ENCODE assay signal across 2 cellular contexts in the genomic region with DNA sequence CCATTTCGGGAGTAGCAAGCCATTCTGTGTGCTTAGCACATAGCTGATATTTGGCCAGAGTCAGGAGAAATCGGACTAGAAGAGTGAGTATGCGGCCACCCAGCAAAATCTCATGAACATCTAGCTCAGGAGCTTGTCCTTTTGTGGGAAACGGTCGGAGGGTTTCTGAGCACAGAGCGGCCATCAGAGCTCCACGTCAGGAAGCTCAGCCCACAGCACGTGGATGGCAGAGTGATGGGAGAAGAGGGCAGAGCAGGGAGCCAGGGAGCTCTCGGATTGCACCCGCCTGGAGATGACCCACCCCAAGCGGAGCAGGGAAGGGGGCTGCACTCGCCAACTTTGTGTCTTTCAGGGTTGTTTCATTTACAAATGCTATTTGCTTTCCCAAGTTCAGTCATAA.
TF ChIP-seq lines count a peak whose summit lies in the region.

No MANE protein-coding gene starts in this region.

TF ChIP-seq in A549, 52 proteins besides CTCF, POLR2A, EP300 and RAD21:
- TF ChIP-seq HOXB5 (CRISPR knock-in tag; IDR thresholded peaks at IDR 0.05) (no peak), RCOR1 (IDR thresholded peaks at IDR 0.05; ENCODE audit: low read depth, low read length) (no peak), ZNF302 (CRISPR knock-in tag; IDR thresholded peaks at IDR 0.05) (no peak), FOSB (CRISPR knock-in tag; IDR thresholded peaks at IDR 0.05) (no peak), RARB (CRISPR knock-in tag; IDR thresholded peaks at IDR 0.05) (no peak), ESRRA (IDR thresholded peaks at IDR 0.05; ENCODE audit: borderline replicate concordance, low read length) (no peak)
- TF ChIP-seq, protein P1, sequence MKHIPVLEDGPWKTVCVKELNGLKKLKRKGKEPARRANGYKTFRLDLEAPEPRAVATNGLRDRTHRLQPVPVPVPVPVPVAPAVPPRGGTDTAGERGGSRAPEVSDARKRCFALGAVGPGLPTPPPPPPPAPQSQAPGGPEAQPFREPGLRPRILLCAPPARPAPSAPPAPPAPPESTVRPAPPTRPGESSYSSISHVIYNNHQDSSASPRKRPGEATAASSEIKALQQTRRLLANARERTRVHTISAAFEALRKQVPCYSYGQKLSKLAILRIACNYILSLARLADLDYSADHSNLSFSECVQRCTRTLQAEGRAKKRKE (CRISPR knock-in tag; IDR thresholded peaks at IDR 0.05; ENCODE audit: low read depth): no peak
- TF ChIP-seq, protein P2, sequence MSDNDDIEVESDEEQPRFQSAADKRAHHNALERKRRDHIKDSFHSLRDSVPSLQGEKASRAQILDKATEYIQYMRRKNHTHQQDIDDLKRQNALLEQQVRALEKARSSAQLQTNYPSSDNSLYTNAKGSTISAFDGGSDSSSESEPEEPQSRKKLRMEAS (IDR thresholded peaks at IDR 0.05): no peak
- TF ChIP-seq, protein P3, sequence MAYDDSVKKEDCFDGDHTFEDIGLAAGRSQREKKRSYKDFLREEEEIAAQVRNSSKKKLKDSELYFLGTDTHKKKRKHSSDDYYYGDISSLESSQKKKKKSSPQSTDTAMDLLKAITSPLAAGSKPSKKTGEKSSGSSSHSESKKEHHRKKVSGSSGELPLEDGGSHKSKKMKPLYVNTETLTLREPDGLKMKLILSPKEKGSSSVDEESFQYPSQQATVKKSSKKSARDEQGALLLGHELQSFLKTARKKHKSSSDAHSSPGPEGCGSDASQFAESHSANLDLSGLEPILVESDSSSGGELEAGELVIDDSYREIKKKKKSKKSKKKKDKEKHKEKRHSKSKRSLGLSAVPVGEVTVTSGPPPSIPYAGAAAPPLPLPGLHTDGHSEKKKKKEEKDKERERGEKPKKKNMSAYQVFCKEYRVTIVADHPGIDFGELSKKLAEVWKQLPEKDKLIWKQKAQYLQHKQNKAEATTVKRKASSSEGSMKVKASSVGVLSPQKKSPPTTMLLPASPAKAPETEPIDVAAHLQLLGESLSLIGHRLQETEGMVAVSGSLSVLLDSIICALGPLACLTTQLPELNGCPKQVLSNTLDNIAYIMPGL (CRISPR knock-in tag; IDR thresholded peaks at IDR 0.05; ENCODE audit: borderline replicate concordance): no peak

TF ChIP-seq in WTC11, 78 proteins besides CTCF, POLR2A, EP300 and RAD21:
- TF ChIP-seq, protein P4, sequence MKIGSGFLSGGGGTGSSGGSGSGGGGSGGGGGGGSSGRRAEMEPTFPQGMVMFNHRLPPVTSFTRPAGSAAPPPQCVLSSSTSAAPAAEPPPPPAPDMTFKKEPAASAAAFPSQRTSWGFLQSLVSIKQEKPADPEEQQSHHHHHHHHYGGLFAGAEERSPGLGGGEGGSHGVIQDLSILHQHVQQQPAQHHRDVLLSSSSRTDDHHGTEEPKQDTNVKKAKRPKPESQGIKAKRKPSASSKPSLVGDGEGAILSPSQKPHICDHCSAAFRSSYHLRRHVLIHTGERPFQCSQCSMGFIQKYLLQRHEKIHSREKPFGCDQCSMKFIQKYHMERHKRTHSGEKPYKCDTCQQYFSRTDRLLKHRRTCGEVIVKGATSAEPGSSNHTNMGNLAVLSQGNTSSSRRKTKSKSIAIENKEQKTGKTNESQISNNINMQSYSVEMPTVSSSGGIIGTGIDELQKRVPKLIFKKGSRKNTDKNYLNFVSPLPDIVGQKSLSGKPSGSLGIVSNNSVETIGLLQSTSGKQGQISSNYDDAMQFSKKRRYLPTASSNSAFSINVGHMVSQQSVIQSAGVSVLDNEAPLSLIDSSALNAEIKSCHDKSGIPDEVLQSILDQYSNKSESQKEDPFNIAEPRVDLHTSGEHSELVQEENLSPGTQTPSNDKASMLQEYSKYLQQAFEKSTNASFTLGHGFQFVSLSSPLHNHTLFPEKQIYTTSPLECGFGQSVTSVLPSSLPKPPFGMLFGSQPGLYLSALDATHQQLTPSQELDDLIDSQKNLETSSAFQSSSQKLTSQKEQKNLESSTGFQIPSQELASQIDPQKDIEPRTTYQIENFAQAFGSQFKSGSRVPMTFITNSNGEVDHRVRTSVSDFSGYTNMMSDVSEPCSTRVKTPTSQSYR (CRISPR knock-in tag; IDR thresholded peaks at IDR 0.05): no peak
